8 cellular contexts compared by ENCODE assay signal in genomic region chr19:45251452-45252354, GRCh38.
DNase-seq lines count a peak whose midpoint lies in the region; ATAC-seq and TF ChIP-seq lines count a peak whose summit lies in the region.

No MANE protein-coding gene starts in this region.

- no peaks in the 10 kb centered on the region for H3K9me3 ChIP-seq in SU-DHL-6 (ENCODE audit: insufficient read depth, low read length)

- H3K27me3 Mint-ChIP-seq in nephron (ENCODE audit: low read depth), result no peaks in the 10 kb centered on the region

- peak; percentile 20 for ATAC-seq in GM18867 (IDR thresholded peaks at IDR 0.05; ENCODE audit: unreplicated experiment)
- no peak for ATAC-seq in GM18519 (IDR thresholded peaks at IDR 0.05; ENCODE audit: low FRiP score, unreplicated experiment)
- ATAC-seq in HG03432 (IDR thresholded peaks at IDR 0.05; ENCODE audit: unreplicated experiment), result no peak

- DNase-seq in epithelial cell of esophagus (ENCODE audit: low read depth) (peak; percentile 7), NCI-H187 treated with DMSO at 0.1 percent for 48 hours (lab: John Stamatoyannopoulos, UW) (no peak), NK-92 (lab: John Stamatoyannopoulos, UW; ENCODE audit: unreplicated experiment) (no peak)

- 0 out of 2 replicates have a peak, but pooled peaks cover 4% of the 10 kb centered on the region for H3F3A ChIP-seq in SU-DHL-6 (ENCODE audit: insufficient read depth)

- no peaks in the 10 kb centered on the region for H3K27me3 ChIP-seq in SU-DHL-6 (ENCODE audit: low read length)

- no peaks in the 10 kb centered on the region for H3K36me3 Mint-ChIP-seq in nephron (ENCODE audit: low read depth)

- no peaks in the 10 kb centered on the region for H3K9me2 ChIP-seq in SU-DHL-6 (replicated peaks; ENCODE audit: insufficient read depth, low read length)

- H4K20me1 ChIP-seq in SU-DHL-6 (ENCODE audit: low read depth, low read length), result no peaks in the 10 kb centered on the region

- no peak for TF ChIP-seq CTCF in SU-DHL-6 (IDR thresholded peaks at IDR 0.05; ENCODE audit: insufficient read depth, low read length, poor library complexity, severe bottlenecking)
- TF ChIP-seq CTCF in epithelial cell of esophagus (IDR thresholded peaks at IDR 0.05; ENCODE audit: insufficient read depth, low read depth, low read length, missing control alignments), result no peak
- TF ChIP-seq CTCF in nephron (IDR thresholded peaks at IDR 0.05; ENCODE audit: unreplicated experiment in 3 of 3), result no peak

- H3K4me3 ChIP-seq in SU-DHL-6 (ENCODE audit: insufficient read depth, low read length, poor library complexity, severe bottlenecking) (peak overlapping the region; percentile 66), epithelial cell of esophagus (ENCODE audit: low read length) (peak overlapping the region; percentile 88)

- no peaks in the 10 kb centered on the region for H3K9me3 Mint-ChIP-seq in nephron

- no peak overlapping the region for H3K27ac ChIP-seq in SU-DHL-6 (ENCODE audit: low read depth, low read length)

- H3K4me1 Mint-ChIP-seq in nephron, result peaks cover 27% of the 10 kb centered on the region

- no peaks in the 10 kb centered on the region for H3K79me2 ChIP-seq in SU-DHL-6 (ENCODE audit: insufficient read depth, low read length)

- H3K36me3 ChIP-seq in SU-DHL-6 (ENCODE audit: low read length), result no peaks in the 10 kb centered on the region

- H3K27ac Mint-ChIP-seq in nephron, result peak overlapping the region; percentile 61 to 87 (median 78)

- H2AFZ ChIP-seq in SU-DHL-6 (ENCODE audit: low read depth, low read length, severe bottlenecking), result peak overlapping the region; percentile 42

- peak overlapping the region; percentile 84 for H3K4me2 ChIP-seq in SU-DHL-6 (ENCODE audit: low read depth, low read length, poor library complexity, severe bottlenecking)

- H3K4me3 Mint-ChIP-seq in nephron, result peak overlapping the region; percentile 88 to 96 (median 93)

- peak overlapping the region; percentile 62 for H3K9ac ChIP-seq in SU-DHL-6 (ENCODE audit: low read length)
